ENCODE assay signal across 1 cellular context in the genomic region with DNA sequence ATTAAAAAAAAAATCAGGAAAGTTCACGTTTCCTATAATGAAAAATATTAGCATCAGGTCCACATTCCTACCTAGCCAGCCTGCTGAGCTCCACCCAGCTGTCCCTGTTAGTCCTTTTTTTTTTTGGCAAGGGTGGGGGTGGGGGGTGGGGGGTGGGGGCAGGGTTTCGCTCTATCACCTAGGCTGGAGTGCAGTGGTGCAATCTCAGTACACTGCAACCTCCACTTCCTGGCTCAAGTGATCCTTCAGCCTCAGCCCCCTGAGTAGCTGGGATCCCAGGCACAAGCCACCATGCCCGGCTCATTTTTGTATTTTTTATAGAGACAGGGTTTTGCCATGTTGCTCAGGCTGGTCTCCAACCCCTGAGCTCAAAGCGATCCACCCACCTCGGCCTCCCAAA.
TF ChIP-seq lines count a peak whose summit lies in the region.

No MANE protein-coding gene starts in this region.

TF ChIP-seq in K562, 482 proteins besides CTCF, POLR2A, EP300 and RAD21:
- no peak for TF ChIP-seq FOXA3 (CRISPR knock-in tag; conservative IDR thresholded peaks at IDR 0.05 in 1 of 2, IDR thresholded peaks at IDR 0.05 in 1 of 2)
- TF ChIP-seq PHF20 (IDR thresholded peaks at IDR 0.05; ENCODE audit: partially characterized antibody): no peak
- TF ChIP-seq DMBX1 (CRISPR knock-in tag; IDR thresholded peaks at IDR 0.05; ENCODE audit: borderline replicate concordance): no peak
- TF ChIP-seq, protein P1, sequence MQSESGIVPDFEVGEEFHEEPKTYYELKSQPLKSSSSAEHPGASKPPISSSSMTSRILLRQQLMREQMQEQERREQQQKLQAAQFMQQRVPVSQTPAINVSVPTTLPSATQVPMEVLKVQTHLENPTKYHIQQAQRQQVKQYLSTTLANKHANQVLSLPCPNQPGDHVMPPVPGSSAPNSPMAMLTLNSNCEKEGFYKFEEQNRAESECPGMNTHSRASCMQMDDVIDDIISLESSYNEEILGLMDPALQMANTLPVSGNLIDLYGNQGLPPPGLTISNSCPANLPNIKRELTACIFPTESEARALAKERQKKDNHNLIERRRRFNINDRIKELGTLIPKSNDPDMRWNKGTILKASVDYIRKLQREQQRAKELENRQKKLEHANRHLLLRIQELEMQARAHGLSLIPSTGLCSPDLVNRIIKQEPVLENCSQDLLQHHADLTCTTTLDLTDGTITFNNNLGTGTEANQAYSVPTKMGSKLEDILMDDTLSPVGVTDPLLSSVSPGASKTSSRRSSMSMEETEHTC (IDR thresholded peaks at IDR 0.05): no peak
- no peak for TF ChIP-seq THRAP3 (IDR thresholded peaks at IDR 0.05; ENCODE audit: borderline replicate concordance)
- TF ChIP-seq KAT8 (IDR thresholded peaks at IDR 0.05; ENCODE audit: low read depth): no peak
- TF ChIP-seq, protein P2, sequence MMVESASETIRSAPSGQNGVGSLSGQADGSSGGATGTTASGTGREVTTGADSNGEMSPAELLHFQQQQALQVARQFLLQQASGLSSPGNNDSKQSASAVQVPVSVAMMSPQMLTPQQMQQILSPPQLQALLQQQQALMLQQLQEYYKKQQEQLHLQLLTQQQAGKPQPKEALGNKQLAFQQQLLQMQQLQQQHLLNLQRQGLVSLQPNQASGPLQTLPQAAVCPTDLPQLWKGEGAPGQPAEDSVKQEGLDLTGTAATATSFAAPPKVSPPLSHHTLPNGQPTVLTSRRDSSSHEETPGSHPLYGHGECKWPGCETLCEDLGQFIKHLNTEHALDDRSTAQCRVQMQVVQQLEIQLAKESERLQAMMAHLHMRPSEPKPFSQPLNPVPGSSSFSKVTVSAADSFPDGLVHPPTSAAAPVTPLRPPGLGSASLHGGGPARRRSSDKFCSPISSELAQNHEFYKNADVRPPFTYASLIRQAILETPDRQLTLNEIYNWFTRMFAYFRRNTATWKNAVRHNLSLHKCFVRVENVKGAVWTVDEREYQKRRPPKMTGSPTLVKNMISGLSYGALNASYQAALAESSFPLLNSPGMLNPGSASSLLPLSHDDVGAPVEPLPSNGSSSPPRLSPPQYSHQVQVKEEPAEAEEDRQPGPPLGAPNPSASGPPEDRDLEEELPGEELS (CRISPR knock-in tag; IDR thresholded peaks at IDR 0.05; ENCODE audit: borderline replicate concordance): no peak
- TF ChIP-seq HDAC1 (IDR thresholded peaks at IDR 0.05): no peak
- TF ChIP-seq CHD1 (IDR thresholded peaks at IDR 0.05; ENCODE audit: low read length): no peak
- TF ChIP-seq, protein P3, sequence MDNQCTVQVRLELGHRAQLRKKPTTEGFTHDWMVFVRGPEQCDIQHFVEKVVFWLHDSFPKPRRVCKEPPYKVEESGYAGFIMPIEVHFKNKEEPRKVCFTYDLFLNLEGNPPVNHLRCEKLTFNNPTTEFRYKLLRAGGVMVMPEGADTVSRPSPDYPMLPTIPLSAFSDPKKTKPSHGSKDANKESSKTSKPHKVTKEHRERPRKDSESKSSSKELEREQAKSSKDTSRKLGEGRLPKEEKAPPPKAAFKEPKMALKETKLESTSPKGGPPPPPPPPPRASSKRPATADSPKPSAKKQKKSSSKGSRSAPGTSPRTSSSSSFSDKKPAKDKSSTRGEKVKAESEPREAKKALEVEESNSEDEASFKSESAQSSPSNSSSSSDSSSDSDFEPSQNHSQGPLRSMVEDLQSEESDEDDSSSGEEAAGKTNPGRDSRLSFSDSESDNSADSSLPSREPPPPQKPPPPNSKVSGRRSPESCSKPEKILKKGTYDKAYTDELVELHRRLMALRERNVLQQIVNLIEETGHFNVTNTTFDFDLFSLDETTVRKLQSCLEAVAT (IDR thresholded peaks at IDR 0.05): no peak
- no peak for TF ChIP-seq DACH1 (IDR thresholded peaks at IDR 0.05; ENCODE audit: partially characterized antibody)
- TF ChIP-seq SRSF7 (optimal IDR thresholded peaks at IDR 0.05; ENCODE audit: low read depth, low read length): no peak
- TF ChIP-seq BCLAF1 (IDR thresholded peaks at IDR 0.05; ENCODE audit: borderline replicate concordance in 1 of 2, control insufficient read depth in 1 of 2, low read depth in 2 of 2, low read length in 1 of 2): no peak
- TF ChIP-seq, protein P4, sequence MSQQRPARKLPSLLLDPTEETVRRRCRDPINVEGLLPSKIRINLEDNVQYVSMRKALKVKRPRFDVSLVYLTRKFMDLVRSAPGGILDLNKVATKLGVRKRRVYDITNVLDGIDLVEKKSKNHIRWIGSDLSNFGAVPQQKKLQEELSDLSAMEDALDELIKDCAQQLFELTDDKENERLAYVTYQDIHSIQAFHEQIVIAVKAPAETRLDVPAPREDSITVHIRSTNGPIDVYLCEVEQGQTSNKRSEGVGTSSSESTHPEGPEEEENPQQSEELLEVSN (IDR thresholded peaks at IDR 0.05; ENCODE audit: borderline replicate concordance in 1 of 2, extremely low read depth in 1 of 2, insufficient read depth in 1 of 2, insufficient read length in 1 of 2, low read depth in 1 of 2, low read length in 1 of 2, poor library complexity in 1 of 2, severe bottlenecking in 1 of 2): no peak
- TF ChIP-seq PYGO2 (tag; IDR thresholded peaks at IDR 0.05): no peak
- TF ChIP-seq HOXB6 (CRISPR knock-in tag; IDR thresholded peaks at IDR 0.05; ENCODE audit: borderline replicate concordance): no peak
